17 cellular contexts compared by ENCODE assay signal in the genomic region with DNA sequence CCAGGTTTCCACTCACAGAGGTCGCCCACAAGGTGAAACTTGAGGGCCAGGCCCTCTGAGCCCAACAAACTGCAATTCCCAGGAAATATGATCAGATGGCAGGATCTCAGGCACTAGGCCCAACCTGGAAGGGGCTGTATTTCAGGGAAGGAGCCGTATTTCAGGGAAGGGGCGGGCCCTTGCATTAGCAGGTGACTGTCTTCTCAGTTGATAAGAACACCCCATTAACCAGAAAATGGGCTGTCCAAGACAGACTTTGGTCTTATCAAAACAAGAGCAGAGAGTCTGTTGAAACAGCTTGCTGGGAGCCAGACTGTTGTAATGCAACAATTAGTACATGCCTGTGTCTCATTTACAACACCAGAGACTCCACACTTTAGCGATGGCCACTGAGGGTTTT. TPM values are rescaled to one million over a fixed set of nuclear protein-coding genes. Genes with fewer than 3 reads are reported as not detected.
DNase-seq lines count a peak whose midpoint lies in the region; TF ChIP-seq lines count a peak whose summit lies in the region.
"Had no signal": no experiment of that assay in that cellular context is flagged by ENCODE, and none has a peak within 500 bp of the region (broad histone marks: within the 10 kb centered on the region; RNA-seq: fewer than 3 reads in every experiment).

No MANE protein-coding gene starts in this region.

- no peaks in the 10 kb centered on the region for H3K36me3 ChIP-seq in H7 (replicated peaks; ENCODE audit: control insufficient read depth, insufficient read depth, low read length)
- H3K36me3 ChIP-seq: BLaER1 had no signal

- DNase-seq in NCI-H2171 treated with DMSO at 0.1 percent for 48 hours (lab: John Stamatoyannopoulos, UW) (peak; percentile 22), NCI-H2171 (lab: John Stamatoyannopoulos, UW) (no peak), astrocyte of the hippocampus (ENCODE audit: low read depth, low spot score) (peak; percentile 41), fibroblast of the aortic adventitia (ENCODE audit: low read depth) (peak; percentile 73), posterior vena cava (ENCODE audit: low spot score) (peak; percentile 51), COLO829 (ENCODE audit: low spot score) (no peak), H7 (no peak), activated T-cell treated with anti-CD3 and anti-CD28 coated beads for 4 hours (no peak)
- DNase-seq: IMR-90; MV-4-11; NCI-H1436; NCI-H2029 treated with DMSO at 0.1 percent for 48 hours; NCI-H69; NK-92 treated with Interleukin-12 subunit alpha and Interleukin-12 subunit beta, amount 100 ng/mL, for 24 hours; PC-3 had no signal

- TF ChIP-seq CTCF in fibroblast of the aortic adventitia (IDR thresholded peaks at IDR 0.05; ENCODE audit: insufficient read depth, low read length): no peak

- H3K27me3 ChIP-seq in H7 (ENCODE audit: control insufficient read depth, insufficient read depth, low read length): no peaks in the 10 kb centered on the region
- H3K27me3 ChIP-seq: BLaER1 had no signal

- H3K4me3 ChIP-seq in fibroblast of the aortic adventitia (ENCODE audit: low read depth, low read length): no peak overlapping the region
- H3K4me3 ChIP-seq in H7 (ENCODE audit: insufficient read depth, low read depth, low read length): no peak overlapping the region
- H3K4me3 ChIP-seq: BLaER1 had no signal

- intact Hi-C loops in posterior vena cava (cut with DNase I): no loop called here

RNA-seq across cellular contexts. Expression of gene BNIP5, which starts 10.9 kb away (rescaled TPM):
- total RNA-seq in fibroblast of the aortic adventitia (ENCODE audit: low replicate concordance) (not detected in 2 replicates), posterior vena cava (not detected)
- not detected in 2 replicates for total RNA-seq in H7 (2014; rRNA removed; shearing (Covaris generic))
- total RNA-seq: IMR-90, LHCN-M2, PC-3 had no signal

RNA-seq across cellular contexts. Expression of gene ETV7, which starts 39.8 kb away (rescaled TPM):
- total RNA-seq in fibroblast of the aortic adventitia (ENCODE audit: low replicate concordance): 0.09 TPM in 1 of 2 replicates, not detected in the other
- total RNA-seq in posterior vena cava: under 1 TPM in 1 of 2 donors, not detected in 1; 0.57 TPM
- total RNA-seq in H7 (2014; rRNA removed; shearing (Covaris generic)): 0.28 and 1.5 TPM in 2 replicates
- total RNA-seq: PC-3 had no signal

Comparison
In these comparisons a context has a peak if more than half of its experiments do, and no peak if none do; other contexts are left out.
1. DNase-seq: peak in NCI-H2171 treated with DMSO at 0.1 percent for 48 hours (single experiment), astrocyte of the hippocampus (single experiment), fibroblast of the aortic adventitia (single experiment) and posterior vena cava (single experiment); none in NCI-H2171 (single experiment), COLO829 (single experiment), H7 (single experiment) and activated T-cell treated with anti-CD3 and anti-CD28 coated beads for 4 hours (single experiment).